ENCODE assay signal across 1 cellular context in the genomic region with DNA sequence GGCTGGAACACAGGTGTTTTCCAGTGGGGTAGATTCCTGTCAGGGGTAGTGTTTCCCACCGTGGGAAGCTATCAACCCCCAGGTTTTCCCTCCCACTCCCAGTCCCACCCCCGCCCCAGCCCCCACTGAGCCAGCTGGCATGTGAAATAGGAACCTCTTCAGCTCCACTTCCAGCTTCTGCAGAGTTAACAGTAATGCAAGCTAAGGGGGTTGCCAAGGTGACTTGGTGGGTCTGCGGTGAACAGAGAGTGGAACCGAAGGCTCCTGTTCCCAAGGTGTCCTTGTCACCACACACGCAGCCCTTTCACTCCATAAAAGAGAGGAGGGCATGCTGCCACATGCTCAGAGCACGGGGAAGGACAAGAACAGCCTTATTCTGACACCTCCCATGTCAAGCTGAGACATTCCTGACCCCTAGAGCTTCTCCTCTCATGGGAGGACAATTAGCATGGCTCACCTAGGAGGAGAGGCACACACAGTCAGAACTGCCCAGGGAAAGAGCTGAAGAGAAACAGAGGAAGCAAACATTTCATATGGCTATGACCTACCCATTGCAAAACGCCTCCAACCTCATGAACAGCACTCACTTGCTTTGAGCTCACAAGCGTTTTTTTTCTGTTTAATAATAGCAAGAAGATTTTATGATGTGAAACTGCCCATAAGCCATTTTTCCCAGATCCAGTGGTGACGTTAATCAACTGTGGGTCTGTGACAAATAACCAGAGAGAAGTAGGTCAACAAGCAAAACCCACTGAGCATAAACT.
TF ChIP-seq lines count a peak whose summit lies in the region.

No MANE protein-coding gene starts in this region.

TF ChIP-seq in HepG2, 621 proteins besides CTCF, POLR2A, EP300 and RAD21:
- no peak for TF ChIP-seq RERE (CRISPR knock-in tag; IDR thresholded peaks at IDR 0.05; ENCODE audit: low read depth)
- no peak for TF ChIP-seq NR3C1 (CRISPR knock-in tag; IDR thresholded peaks at IDR 0.05)
- no peak for TF ChIP-seq POLR2G (IDR thresholded peaks at IDR 0.05; ENCODE audit: low read depth, low read length)
- TF ChIP-seq, protein P1, sequence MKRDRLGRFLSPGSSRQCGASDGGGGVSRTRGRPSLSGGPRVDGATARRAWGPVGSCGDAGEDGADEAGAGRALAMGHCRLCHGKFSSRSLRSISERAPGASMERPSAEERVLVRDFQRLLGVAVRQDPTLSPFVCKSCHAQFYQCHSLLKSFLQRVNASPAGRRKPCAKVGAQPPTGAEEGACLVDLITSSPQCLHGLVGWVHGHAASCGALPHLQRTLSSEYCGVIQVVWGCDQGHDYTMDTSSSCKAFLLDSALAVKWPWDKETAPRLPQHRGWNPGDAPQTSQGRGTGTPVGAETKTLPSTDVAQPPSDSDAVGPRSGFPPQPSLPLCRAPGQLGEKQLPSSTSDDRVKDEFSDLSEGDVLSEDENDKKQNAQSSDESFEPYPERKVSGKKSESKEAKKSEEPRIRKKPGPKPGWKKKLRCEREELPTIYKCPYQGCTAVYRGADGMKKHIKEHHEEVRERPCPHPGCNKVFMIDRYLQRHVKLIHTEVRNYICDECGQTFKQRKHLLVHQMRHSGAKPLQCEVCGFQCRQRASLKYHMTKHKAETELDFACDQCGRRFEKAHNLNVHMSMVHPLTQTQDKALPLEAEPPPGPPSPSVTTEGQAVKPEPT (CRISPR knock-in tag; IDR thresholded peaks at IDR 0.05; ENCODE audit: low read depth), result no peak
- no peak for TF ChIP-seq SOX5 (CRISPR knock-in tag; IDR thresholded peaks at IDR 0.05; ENCODE audit: borderline replicate concordance)
- TF ChIP-seq ZNF138 (CRISPR knock-in tag; IDR thresholded peaks at IDR 0.05; ENCODE audit: low read depth), result no peak
- no peak for TF ChIP-seq SMC3 (IDR thresholded peaks at IDR 0.05; ENCODE audit: low read length)
- no peak for TF ChIP-seq NFKB2 (CRISPR knock-in tag; IDR thresholded peaks at IDR 0.05; ENCODE audit: borderline replicate concordance)
- no peak for TF ChIP-seq ZNF7 (CRISPR knock-in tag; IDR thresholded peaks at IDR 0.05)
- TF ChIP-seq ZNF292 (CRISPR knock-in tag; IDR thresholded peaks at IDR 0.05; ENCODE audit: borderline replicate concordance, low read depth), result no peak
- no peak for TF ChIP-seq ZNF713 (CRISPR knock-in tag; IDR thresholded peaks at IDR 0.05)
- no peak for TF ChIP-seq HCFC1 (IDR thresholded peaks at IDR 0.05; ENCODE audit: low read depth, low read length)
- TF ChIP-seq, protein P2, sequence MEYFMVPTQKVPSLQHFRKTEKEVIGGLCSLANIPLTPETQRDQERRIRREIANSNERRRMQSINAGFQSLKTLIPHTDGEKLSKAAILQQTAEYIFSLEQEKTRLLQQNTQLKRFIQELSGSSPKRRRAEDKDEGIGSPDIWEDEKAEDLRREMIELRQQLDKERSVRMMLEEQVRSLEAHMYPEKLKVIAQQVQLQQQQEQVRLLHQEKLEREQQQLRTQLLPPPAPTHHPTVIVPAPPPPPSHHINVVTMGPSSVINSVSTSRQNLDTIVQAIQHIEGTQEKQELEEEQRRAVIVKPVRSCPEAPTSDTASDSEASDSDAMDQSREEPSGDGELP (IDR thresholded peaks at IDR 0.05; ENCODE audit: borderline replicate concordance, low read depth), result no peak
- no peak for TF ChIP-seq ZNF644 (CRISPR knock-in tag; IDR thresholded peaks at IDR 0.05; ENCODE audit: low read depth)
